ENCODE assay signal across 13 cellular contexts in genomic region chr9:22157831-22158230, GRCh38.
"Had no signal": no experiment of that assay in that cellular context is flagged by ENCODE, and none has a peak within 500 bp of the region (broad histone marks: within the 10 kb centered on the region; RNA-seq: fewer than 3 reads in every experiment).

No MANE protein-coding gene starts in this region.

- H3K36me3 Mint-ChIP-seq: activated CD4-positive, alpha-beta memory T cell treated with anti-CD3 and anti-CD28 coated beads for 36 hours; neural progenitor cell had no signal

- H3K4me2 ChIP-seq: neural progenitor cell had no signal

- H3K4me1 ChIP-seq: ascending aorta, neural progenitor cell had no signal

- H3K9me3 ChIP-seq: ascending aorta, pancreas, uterus had no signal

- H3K9ac ChIP-seq: neural progenitor cell had no signal

- H3K27ac Mint-ChIP-seq: activated CD4-positive, alpha-beta memory T cell treated with anti-CD3 and anti-CD28 coated beads for 36 hours; activated naive CD8-positive, alpha-beta T cell treated with anti-CD3 and anti-CD28 coated beads, Interleukin-2, amount 50 U/mL, for 24 hours; neural progenitor cell had no signal

- H3K4me3 ChIP-seq: ascending aorta, coronary artery, lung, neural progenitor cell, pancreas, uterus had no signal

- H3K9me3 Mint-ChIP-seq: activated CD4-positive, alpha-beta memory T cell treated with anti-CD3 and anti-CD28 coated beads for 36 hours; activated naive CD8-positive, alpha-beta T cell treated with anti-CD3 and anti-CD28 coated beads, Interleukin-2, amount 50 U/mL, for 24 hours; neural progenitor cell had no signal

- H2AFZ ChIP-seq: neural progenitor cell had no signal

- DNase-seq: activated CD4-positive, alpha-beta memory T cell treated with anti-CD3 and anti-CD28 coated beads for 36 hours; activated naive CD4-positive, alpha-beta T cell treated with Interleukin-2 at 50 U/mL for 16 hours; activated naive CD8-positive, alpha-beta T cell treated with anti-CD3 and anti-CD28 coated beads, Interleukin-2, amount 50 U/mL, for 24 hours; effector CD8-positive, alpha-beta T cell; hypothalamus; left cardiac atrium; pancreas; T1000; uterus had no signal

- H3K4me3 Mint-ChIP-seq: activated CD4-positive, alpha-beta memory T cell treated with anti-CD3 and anti-CD28 coated beads for 36 hours; activated naive CD8-positive, alpha-beta T cell treated with anti-CD3 and anti-CD28 coated beads, Interleukin-2, amount 50 U/mL, for 24 hours; neural progenitor cell had no signal

- H3K36me3 ChIP-seq: ascending aorta, neural progenitor cell, pancreas, uterus had no signal

- H3K4me1 Mint-ChIP-seq: neural progenitor cell had no signal

- H3K27ac ChIP-seq: ascending aorta, neural progenitor cell, uterus had no signal

- H3K27me3 ChIP-seq: ascending aorta, neural progenitor cell, pancreas, uterus had no signal
